Comparison of ENCODE assay signal across 10 cellular contexts in genomic region chr1:100893718-100894117, GRCh38. TPM values are rescaled to one million over a fixed set of nuclear protein-coding genes. Genes with fewer than 3 reads are reported as not detected.
DNase-seq lines count a peak whose midpoint lies in the region; ATAC-seq and TF ChIP-seq lines count a peak whose summit lies in the region.
"Had no signal": no experiment of that assay in that cellular context is flagged by ENCODE, and none has a peak within 500 bp of the region (broad histone marks: within the 10 kb centered on the region; RNA-seq: fewer than 3 reads in every experiment).

No MANE protein-coding gene starts in this region.

- no peak for DNase-seq in heart right ventricle
- no peak for DNase-seq in left ventricle myocardium superior
- DNase-seq in activated CD8-positive, alpha-beta T cell treated with anti-CD3 and anti-CD28 coated beads, Interleukin-2, amount 10 ng/mL, durations not matched to agents 7 days and 5 days, result no peak
- no peak for DNase-seq in upper lobe of right lung
- no peak for DNase-seq in SW 1271 (lab: John Stamatoyannopoulos, UW)
- no peak for DNase-seq in NCI-H1930 (lab: John Stamatoyannopoulos, UW)
- DNase-seq: EL, NCI-H187 treated with DMSO at 0.1 percent for 48 hours had no signal

- H3K27me3 Mint-ChIP-seq in activated CD8-positive, alpha-beta T cell treated with anti-CD3 and anti-CD28 coated beads, Interleukin-2, amount 10 ng/mL, durations not matched to agents 7 days and 5 days (ENCODE audit: low read depth), result no peaks in the 10 kb centered on the region

- peaks cover 3 to 37% (median 22%) of the 10 kb centered on the region in 9 donors for H3K4me1 ChIP-seq in heart right ventricle
- H3K4me1 ChIP-seq in iPS-20b (ENCODE audit: insufficient read depth, low read length), result peaks cover 6% of the 10 kb centered on the region; the same call in 1 of the 2 replicates
- peaks cover 30% of the 10 kb centered on the region for H3K4me1 ChIP-seq in upper lobe of right lung

- H3K4me1 Mint-ChIP-seq in activated CD8-positive, alpha-beta T cell treated with anti-CD3 and anti-CD28 coated beads, Interleukin-2, amount 10 ng/mL, durations not matched to agents 7 days and 5 days (ENCODE audit: low read depth), result peaks cover 33% of the 10 kb centered on the region

- H3K9ac ChIP-seq in iPS-20b (ENCODE audit: low read depth, low read length), result peak overlapping the region; percentile 81; the same call in 1 of the 2 replicates

- 44 to 48% methylated on average over 2 of the region's 2 CpGs for WGBS in heart right ventricle, 2 donors

- intact Hi-C loops in heart right ventricle (cut with DNase I), result loop anchor here in 3 of 10 donors (10.0 kb wide), 3 partner anchors 539 to 1089 kb away; partner anchors contain the start of genes CDC14A (in 1 of the 3) and DBT (in 1 of the 3)
- intact Hi-C loops in left ventricle myocardium superior (cut with micrococcal nuclease), result no loop called here
- intact Hi-C loops in upper lobe of right lung (cut with DNase I), result no loop called here

- TF ChIP-seq CTCF in heart right ventricle (IDR thresholded peaks at IDR 0.05), result no peak
- TF ChIP-seq CTCF in upper lobe of right lung (IDR thresholded peaks at IDR 0.05), result no peak

- ATAC-seq in heart right ventricle (no peak), left ventricle myocardium superior (no peak), upper lobe of right lung (no peak), GM21381 (IDR thresholded peaks at IDR 0.05; ENCODE audit: unreplicated experiment) (no peak)
- ATAC-seq in activated CD8-positive, alpha-beta T cell treated with anti-CD3 and anti-CD28 coated beads, Interleukin-2, amount 10 ng/mL, durations not matched to agents 7 days and 5 days, result no peak

- H3K27ac Mint-ChIP-seq in activated CD8-positive, alpha-beta T cell treated with anti-CD3 and anti-CD28 coated beads, Interleukin-2, amount 10 ng/mL, durations not matched to agents 7 days and 5 days, result no peak overlapping the region

- H3K4me3 Mint-ChIP-seq in activated CD8-positive, alpha-beta T cell treated with anti-CD3 and anti-CD28 coated beads, Interleukin-2, amount 10 ng/mL, durations not matched to agents 7 days and 5 days, result peak overlapping the region; percentile 58

- peaks cover 37% of the 10 kb centered on the region for H3K36me3 Mint-ChIP-seq in activated CD8-positive, alpha-beta T cell treated with anti-CD3 and anti-CD28 coated beads, Interleukin-2, amount 10 ng/mL, durations not matched to agents 7 days and 5 days (ENCODE audit: low read depth)

- H3K27me3 ChIP-seq in heart right ventricle (no peaks in the 10 kb centered on the region), iPS-20b (ENCODE audit: insufficient read depth, low read length) (no peaks in the 10 kb centered on the region), upper lobe of right lung (no peaks in the 10 kb centered on the region)

- H3K9me3 Mint-ChIP-seq in activated CD8-positive, alpha-beta T cell treated with anti-CD3 and anti-CD28 coated beads, Interleukin-2, amount 10 ng/mL, durations not matched to agents 7 days and 5 days (ENCODE audit: insufficient read depth), result peaks cover 22% of the 10 kb centered on the region

- peaks cover 0 to 17% (median 0%) of the 10 kb centered on the region in 11 donors for H3K9me3 ChIP-seq in heart right ventricle
- H3K9me3 ChIP-seq in iPS-20b (ENCODE audit: insufficient read depth, low read depth, low read length), result peaks cover 34% of the 10 kb centered on the region
- H3K9me3 ChIP-seq in upper lobe of right lung, result peaks cover 15% of the 10 kb centered on the region

- peak overlapping the region in 1 of 10 donors; percentile 5 for H3K27ac ChIP-seq in heart right ventricle
- no peak overlapping the region for H3K27ac ChIP-seq in iPS-20b (ENCODE audit: low read length)
- H3K27ac ChIP-seq in upper lobe of right lung, result no peak overlapping the region

- CTCF ChIA-PET in activated CD8-positive, alpha-beta T cell treated with anti-CD3 and anti-CD28 coated beads, Interleukin-2, amount 10 ng/mL, durations not matched to agents 7 days and 5 days (lab: Charles Lee), result interaction anchor here (1.9 to 2.6 kb wide), 3 partner anchors 20 to 431 kb away, joined by 6 to 9 read pairs (median 7); no protein-coding TSS in a partner anchor

- H3K36me3 ChIP-seq in heart right ventricle (peaks cover 0 to 14% (median 0%) of the 10 kb centered on the region in 9 donors), iPS-20b (ENCODE audit: insufficient read depth, low read depth, low read length) (peaks cover 43% of the 10 kb centered on the region), upper lobe of right lung (peaks cover under 1% of the 10 kb centered on the region)

- POLR2A ChIA-PET in activated CD8-positive, alpha-beta T cell treated with anti-CD3 and anti-CD28 coated beads, Interleukin-2, amount 10 ng/mL, durations not matched to agents 7 days and 5 days (lab: Charles Lee), result no interaction called here

- H3K4me3 ChIP-seq in heart right ventricle, result peak overlapping the region in 8 of 10 donors; percentile 64 to 86 (median 79)
- H3K4me3 ChIP-seq in iPS-20b (ENCODE audit: low read length), result peak overlapping the region; percentile 89
- H3K4me3 ChIP-seq in upper lobe of right lung, result peak overlapping the region; percentile 90

RNA-seq across cellular contexts. Expression of gene EXTL2, which starts 0.9 kb away (rescaled TPM):
- total RNA-seq in heart right ventricle (10 to 100 TPM in 1 of 10 donors, 1 to 10 TPM in 9; 6.0 to 10.3 (median 8.2) TPM), left ventricle myocardium superior (9.1 TPM), upper lobe of right lung (11.6 TPM)
- 10 to 100 TPM in 1 of 2 donors, 1 to 10 TPM in 1; 5.0 to 12.0 TPM for polyA plus RNA-seq in heart right ventricle
- total RNA-seq in activated CD8-positive, alpha-beta T cell treated with anti-CD3 and anti-CD28 coated beads, Interleukin-2, amount 10 ng/mL, durations not matched to agents 7 days and 5 days, result 1 to 10 TPM; 2.0 to 2.6 TPM

RNA-seq across cellular contexts. Expression of gene SLC30A7, which starts 2.2 kb away (rescaled TPM):
- total RNA-seq in heart right ventricle (10 to 100 TPM in 1 of 10 donors, 1 to 10 TPM in 9; 4.0 to 16.2 (median 5.8) TPM), left ventricle myocardium superior (3.5 TPM), upper lobe of right lung (35.1 TPM)
- 1 to 10 TPM; 1.7 to 2.6 TPM for polyA plus RNA-seq in heart right ventricle
- 10 to 100 TPM; 28.8 to 30.0 TPM for total RNA-seq in activated CD8-positive, alpha-beta T cell treated with anti-CD3 and anti-CD28 coated beads, Interleukin-2, amount 10 ng/mL, durations not matched to agents 7 days and 5 days
